25 cellular contexts compared by ENCODE assay signal in the genomic region with DNA sequence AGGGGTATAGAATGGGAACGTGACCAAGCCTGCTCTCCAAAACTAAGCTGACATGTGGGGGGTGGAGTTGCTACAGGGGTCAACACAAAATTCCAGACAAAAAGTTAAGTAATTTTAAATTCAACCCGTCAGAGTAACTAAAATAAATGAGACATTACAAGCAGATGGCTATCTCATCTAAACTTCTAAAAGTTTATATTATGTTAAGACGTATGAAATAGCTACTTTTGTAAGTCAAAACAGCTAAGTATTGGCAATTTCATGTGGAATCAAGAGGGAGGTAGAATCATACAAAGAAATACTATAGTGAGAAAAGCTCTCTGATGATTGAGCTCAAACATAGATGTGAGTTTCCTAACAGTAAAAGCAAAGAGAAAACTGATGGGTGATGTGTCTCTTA.
"Had no signal": no experiment of that assay in that cellular context is flagged by ENCODE, and none has a peak within 500 bp of the region (broad histone marks: within the 10 kb centered on the region; RNA-seq: fewer than 3 reads in every experiment).

No MANE protein-coding gene starts in this region.

- ATAC-seq: effector memory CD8-positive, alpha-beta T cell; esophagus mucosa; foreskin keratinocyte; gastrocnemius medialis; gastroesophageal sphincter; heart left ventricle; heart right ventricle had no signal

- H3K9me3 Mint-ChIP-seq: dendritic cell treated with granulocyte-macrophage colony-stimulating factor and Interleukin-4, amounts not matched to agents 40 ng/mL and 50 ng/mL, for 4 days; effector memory CD8-positive, alpha-beta T cell; endodermal cell had no signal

- H3K36me3 ChIP-seq: colonic mucosa, esophagus muscularis mucosa, esophagus squamous epithelium, gastrocnemius medialis, gastroesophageal sphincter, heart left ventricle, heart right ventricle had no signal

- H3K27ac ChIP-seq: colonic mucosa, coronary artery, dorsolateral prefrontal cortex, epithelial cell of prostate, esophagus muscularis mucosa, esophagus squamous epithelium, foreskin keratinocyte, gastrocnemius medialis, gastroesophageal sphincter, heart left ventricle, heart right ventricle had no signal

- H3K27ac Mint-ChIP-seq: dendritic cell treated with granulocyte-macrophage colony-stimulating factor and Interleukin-4, amounts not matched to agents 40 ng/mL and 50 ng/mL, for 4 days; effector memory CD8-positive, alpha-beta T cell; endodermal cell had no signal

- H3K4me3 ChIP-seq: colonic mucosa, coronary artery, dorsolateral prefrontal cortex, esophagus muscularis mucosa, esophagus squamous epithelium, gastrocnemius medialis, gastroesophageal sphincter, heart left ventricle, heart right ventricle had no signal

- DNase-seq: colonic mucosa; cortex of kidney; dermis blood vessel endothelial cell; dorsolateral prefrontal cortex; effector CD4-positive, alpha-beta T cell; effector CD8-positive, alpha-beta T cell; effector memory CD4-positive, alpha-beta T cell; effector memory CD8-positive, alpha-beta T cell; endodermal cell; erythroblast; esophagus squamous epithelium; foreskin fibroblast; foreskin keratinocyte; foreskin melanocyte; gastrocnemius medialis; glutamatergic neuron; head of caudate nucleus; heart left ventricle; heart right ventricle had no signal

- H3K4me1 Mint-ChIP-seq: endodermal cell had no signal

- H3K4me3 Mint-ChIP-seq: dendritic cell treated with granulocyte-macrophage colony-stimulating factor and Interleukin-4, amounts not matched to agents 40 ng/mL and 50 ng/mL, for 4 days; effector memory CD8-positive, alpha-beta T cell; endodermal cell had no signal

- H3K27me3 ChIP-seq: colonic mucosa had no signal

- H3K9me3 ChIP-seq: colonic mucosa, esophagus squamous epithelium, gastrocnemius medialis, gastroesophageal sphincter, heart left ventricle, heart right ventricle had no signal

- H3K4me1 ChIP-seq: colonic mucosa, esophagus muscularis mucosa, esophagus squamous epithelium, foreskin keratinocyte, gastroesophageal sphincter had no signal
